ENCODE assay signal across 29 cellular contexts in genomic region chr19:19547674-19548345, GRCh38. TPM values are rescaled to one million over a fixed set of nuclear protein-coding genes. Genes with fewer than 3 reads are reported as not detected.
"Had no signal": no experiment of that assay in that cellular context is flagged by ENCODE, and none has a peak within 500 bp of the region (broad histone marks: within the 10 kb centered on the region; RNA-seq: fewer than 3 reads in every experiment).

No MANE protein-coding gene starts in this region.

- H3K9me3 ChIP-seq: ascending aorta, body of pancreas had no signal

- FAIRE-seq: bronchial epithelial cell, K562 had no signal

- H3K27ac ChIP-seq: ascending aorta, body of pancreas had no signal

- H3K4me1 ChIP-seq: ascending aorta, body of pancreas had no signal

- DNase-seq: activated CD4-positive, alpha-beta T cell treated with anti-CD3 and anti-CD28 coated beads for 48 hours; activated CD4-positive, alpha-beta T cell treated with anti-CD3 and anti-CD28 coated beads, Interleukin-2, amount 50 U/mL, for 4 hours; activated CD4-positive, CD25-positive, alpha-beta regulatory T cell treated with anti-CD3 and anti-CD28 coated beads, Interleukin-2, amount 50 U/mL, for 72 hours; activated CD8-positive, alpha-beta memory T cell treated with anti-CD3 and anti-CD28 coated beads, Interleukin-2, amount 50 U/mL, for 48 hours; activated CD8-positive, alpha-beta T cell treated with anti-CD3 and anti-CD28 coated beads, Interleukin-2, amount 10 ng/mL, durations not matched to agents 7 days and 5 days; activated naive CD4-positive, alpha-beta T cell treated with anti-CD3 and anti-CD28 coated beads, Interleukin-2, amount 50 U/mL, for 16 hours; activated naive CD8-positive, alpha-beta T cell treated with anti-CD3 and anti-CD28 coated beads, Interleukin-2, amount 50 U/mL, for 24 hours; activated T-cell treated with anti-CD3 and anti-CD28 coated beads, Interleukin-2, amount 50 U/mL, for 1 hour; amniotic stem cell; body of pancreas; Karpas-422; MM.1S; NCI-H1105 treated with DMSO at 0.1 percent for 48 hours; NCI-H1436 treated with DMSO at 0.1 percent for 48 hours; NCI-H187 treated with DMSO at 0.1 percent for 48 hours; NCI-H2081 treated with DMSO at 0.1 percent for 48 hours; NCI-H2227 treated with DMSO at 0.1 percent for 48 hours; NCI-H446 treated with DMSO at 0.1 percent for 48 hours; NCI-H524 treated with DMSO at 0.1 percent for 48 hours; NCI-H748 treated with DMSO at 0.1 percent for 48 hours; OCI-M1; RPMI8226; SHP77 treated with DMSO at 0.1 percent for 48 hours had no signal

- ATAC-seq: activated CD8-positive, alpha-beta T cell treated with anti-CD3 and anti-CD28 coated beads, Interleukin-2, amount 10 ng/mL, durations not matched to agents 7 days and 5 days; activated naive CD8-positive, alpha-beta T cell treated with anti-CD3 and anti-CD28 coated beads, Interleukin-2, amount 50 U/mL, for 24 hours; body of pancreas; K562; Panc1; WTC11 had no signal

- H3K27me3 ChIP-seq: ascending aorta, body of pancreas had no signal

- H3K36me3 ChIP-seq: ascending aorta had no signal

- H3K4me3 ChIP-seq: ascending aorta, body of pancreas, K562 had no signal

RNA-seq across cellular contexts. Expression of gene CILP2, which starts 9.7 kb away (rescaled TPM):
- total RNA-seq: ascending aorta, SK-MEL-5 had no signal

RNA-seq across cellular contexts. Expression of gene TSSK6, which starts 32.5 kb away (rescaled TPM):
- total RNA-seq: ascending aorta had no signal
